ENCODE assay signal across 1 cellular context in the genomic region with DNA sequence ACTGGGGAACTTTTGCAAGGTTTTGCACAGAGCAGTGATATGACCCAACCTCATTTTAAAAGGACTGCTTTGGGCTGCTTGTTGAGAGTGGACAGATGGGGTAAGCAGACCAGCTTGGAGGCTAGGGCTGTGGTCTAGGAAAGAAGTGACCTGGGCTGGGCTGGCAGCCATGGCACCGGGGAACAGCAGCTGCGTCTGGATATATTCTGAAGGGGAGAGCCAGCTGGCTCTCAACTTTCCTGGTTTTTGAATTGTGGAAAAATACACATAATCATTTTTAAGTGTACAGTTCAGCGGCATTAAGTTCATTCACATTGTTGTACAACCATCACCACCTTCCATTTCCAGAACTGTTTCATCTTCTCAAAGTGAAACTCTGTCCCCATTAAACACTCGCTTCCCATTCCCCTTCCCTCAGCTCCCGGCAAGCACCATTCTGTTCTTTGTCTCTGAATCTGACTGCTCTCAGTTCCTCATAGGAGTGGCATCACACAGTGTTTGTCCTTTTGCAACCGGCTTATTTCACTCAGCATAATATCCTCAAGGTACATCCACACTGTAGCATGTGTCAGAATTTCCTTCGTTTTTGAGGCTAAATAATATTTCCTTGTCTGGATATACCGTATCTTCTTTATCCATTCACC.
TF ChIP-seq lines count a peak whose summit lies in the region.

No MANE protein-coding gene starts in this region.

TF ChIP-seq in H1, 55 proteins besides CTCF, POLR2A, EP300 and RAD21 (continued from another document):
- TF ChIP-seq, protein P1, sequence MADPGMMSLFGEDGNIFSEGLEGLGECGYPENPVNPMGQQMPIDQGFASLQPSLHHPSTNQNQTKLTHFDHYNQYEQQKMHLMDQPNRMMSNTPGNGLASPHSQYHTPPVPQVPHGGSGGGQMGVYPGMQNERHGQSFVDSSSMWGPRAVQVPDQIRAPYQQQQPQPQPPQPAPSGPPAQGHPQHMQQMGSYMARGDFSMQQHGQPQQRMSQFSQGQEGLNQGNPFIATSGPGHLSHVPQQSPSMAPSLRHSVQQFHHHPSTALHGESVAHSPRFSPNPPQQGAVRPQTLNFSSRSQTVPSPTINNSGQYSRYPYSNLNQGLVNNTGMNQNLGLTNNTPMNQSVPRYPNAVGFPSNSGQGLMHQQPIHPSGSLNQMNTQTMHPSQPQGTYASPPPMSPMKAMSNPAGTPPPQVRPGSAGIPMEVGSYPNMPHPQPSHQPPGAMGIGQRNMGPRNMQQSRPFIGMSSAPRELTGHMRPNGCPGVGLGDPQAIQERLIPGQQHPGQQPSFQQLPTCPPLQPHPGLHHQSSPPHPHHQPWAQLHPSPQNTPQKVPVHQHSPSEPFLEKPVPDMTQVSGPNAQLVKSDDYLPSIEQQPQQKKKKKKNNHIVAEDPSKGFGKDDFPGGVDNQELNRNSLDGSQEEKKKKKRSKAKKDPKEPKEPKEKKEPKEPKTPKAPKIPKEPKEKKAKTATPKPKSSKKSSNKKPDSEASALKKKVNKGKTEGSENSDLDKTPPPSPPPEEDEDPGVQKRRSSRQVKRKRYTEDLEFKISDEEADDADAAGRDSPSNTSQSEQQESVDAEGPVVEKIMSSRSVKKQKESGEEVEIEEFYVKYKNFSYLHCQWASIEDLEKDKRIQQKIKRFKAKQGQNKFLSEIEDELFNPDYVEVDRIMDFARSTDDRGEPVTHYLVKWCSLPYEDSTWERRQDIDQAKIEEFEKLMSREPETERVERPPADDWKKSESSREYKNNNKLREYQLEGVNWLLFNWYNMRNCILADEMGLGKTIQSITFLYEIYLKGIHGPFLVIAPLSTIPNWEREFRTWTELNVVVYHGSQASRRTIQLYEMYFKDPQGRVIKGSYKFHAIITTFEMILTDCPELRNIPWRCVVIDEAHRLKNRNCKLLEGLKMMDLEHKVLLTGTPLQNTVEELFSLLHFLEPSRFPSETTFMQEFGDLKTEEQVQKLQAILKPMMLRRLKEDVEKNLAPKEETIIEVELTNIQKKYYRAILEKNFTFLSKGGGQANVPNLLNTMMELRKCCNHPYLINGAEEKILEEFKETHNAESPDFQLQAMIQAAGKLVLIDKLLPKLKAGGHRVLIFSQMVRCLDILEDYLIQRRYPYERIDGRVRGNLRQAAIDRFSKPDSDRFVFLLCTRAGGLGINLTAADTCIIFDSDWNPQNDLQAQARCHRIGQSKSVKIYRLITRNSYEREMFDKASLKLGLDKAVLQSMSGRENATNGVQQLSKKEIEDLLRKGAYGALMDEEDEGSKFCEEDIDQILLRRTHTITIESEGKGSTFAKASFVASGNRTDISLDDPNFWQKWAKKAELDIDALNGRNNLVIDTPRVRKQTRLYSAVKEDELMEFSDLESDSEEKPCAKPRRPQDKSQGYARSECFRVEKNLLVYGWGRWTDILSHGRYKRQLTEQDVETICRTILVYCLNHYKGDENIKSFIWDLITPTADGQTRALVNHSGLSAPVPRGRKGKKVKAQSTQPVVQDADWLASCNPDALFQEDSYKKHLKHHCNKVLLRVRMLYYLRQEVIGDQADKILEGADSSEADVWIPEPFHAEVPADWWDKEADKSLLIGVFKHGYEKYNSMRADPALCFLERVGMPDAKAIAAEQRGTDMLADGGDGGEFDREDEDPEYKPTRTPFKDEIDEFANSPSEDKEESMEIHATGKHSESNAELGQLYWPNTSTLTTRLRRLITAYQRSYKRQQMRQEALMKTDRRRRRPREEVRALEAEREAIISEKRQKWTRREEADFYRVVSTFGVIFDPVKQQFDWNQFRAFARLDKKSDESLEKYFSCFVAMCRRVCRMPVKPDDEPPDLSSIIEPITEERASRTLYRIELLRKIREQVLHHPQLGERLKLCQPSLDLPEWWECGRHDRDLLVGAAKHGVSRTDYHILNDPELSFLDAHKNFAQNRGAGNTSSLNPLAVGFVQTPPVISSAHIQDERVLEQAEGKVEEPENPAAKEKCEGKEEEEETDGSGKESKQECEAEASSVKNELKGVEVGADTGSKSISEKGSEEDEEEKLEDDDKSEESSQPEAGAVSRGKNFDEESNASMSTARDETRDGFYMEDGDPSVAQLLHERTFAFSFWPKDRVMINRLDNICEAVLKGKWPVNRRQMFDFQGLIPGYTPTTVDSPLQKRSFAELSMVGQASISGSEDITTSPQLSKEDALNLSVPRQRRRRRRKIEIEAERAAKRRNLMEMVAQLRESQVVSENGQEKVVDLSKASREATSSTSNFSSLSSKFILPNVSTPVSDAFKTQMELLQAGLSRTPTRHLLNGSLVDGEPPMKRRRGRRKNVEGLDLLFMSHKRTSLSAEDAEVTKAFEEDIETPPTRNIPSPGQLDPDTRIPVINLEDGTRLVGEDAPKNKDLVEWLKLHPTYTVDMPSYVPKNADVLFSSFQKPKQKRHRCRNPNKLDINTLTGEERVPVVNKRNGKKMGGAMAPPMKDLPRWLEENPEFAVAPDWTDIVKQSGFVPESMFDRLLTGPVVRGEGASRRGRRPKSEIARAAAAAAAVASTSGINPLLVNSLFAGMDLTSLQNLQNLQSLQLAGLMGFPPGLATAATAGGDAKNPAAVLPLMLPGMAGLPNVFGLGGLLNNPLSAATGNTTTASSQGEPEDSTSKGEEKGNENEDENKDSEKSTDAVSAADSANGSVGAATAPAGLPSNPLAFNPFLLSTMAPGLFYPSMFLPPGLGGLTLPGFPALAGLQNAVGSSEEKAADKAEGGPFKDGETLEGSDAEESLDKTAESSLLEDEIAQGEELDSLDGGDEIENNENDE (IDR thresholded peaks at IDR 0.05; ENCODE audit: insufficient replicate concordance, low read length): no peak
- no peak for TF ChIP-seq RFX5 (IDR thresholded peaks at IDR 0.05; ENCODE audit: borderline replicate concordance, low read depth, low read length)
- no peak for TF ChIP-seq MAFK (IDR thresholded peaks at IDR 0.05; ENCODE audit: low read depth, low read length)
- no peak for TF ChIP-seq CHD2 (IDR thresholded peaks at IDR 0.05; ENCODE audit: low read length)
- TF ChIP-seq CREB1 (IDR thresholded peaks at IDR 0.05): no peak
- TF ChIP-seq SRF (IDR thresholded peaks at IDR 0.05; ENCODE audit: low read depth, low read length): no peak
- no peak for TF ChIP-seq POLR2AphosphoS5 (IDR thresholded peaks at IDR 0.05; ENCODE audit: low read depth, low read length)
